ENCODE assay signal across 1 cellular context in the genomic region with DNA sequence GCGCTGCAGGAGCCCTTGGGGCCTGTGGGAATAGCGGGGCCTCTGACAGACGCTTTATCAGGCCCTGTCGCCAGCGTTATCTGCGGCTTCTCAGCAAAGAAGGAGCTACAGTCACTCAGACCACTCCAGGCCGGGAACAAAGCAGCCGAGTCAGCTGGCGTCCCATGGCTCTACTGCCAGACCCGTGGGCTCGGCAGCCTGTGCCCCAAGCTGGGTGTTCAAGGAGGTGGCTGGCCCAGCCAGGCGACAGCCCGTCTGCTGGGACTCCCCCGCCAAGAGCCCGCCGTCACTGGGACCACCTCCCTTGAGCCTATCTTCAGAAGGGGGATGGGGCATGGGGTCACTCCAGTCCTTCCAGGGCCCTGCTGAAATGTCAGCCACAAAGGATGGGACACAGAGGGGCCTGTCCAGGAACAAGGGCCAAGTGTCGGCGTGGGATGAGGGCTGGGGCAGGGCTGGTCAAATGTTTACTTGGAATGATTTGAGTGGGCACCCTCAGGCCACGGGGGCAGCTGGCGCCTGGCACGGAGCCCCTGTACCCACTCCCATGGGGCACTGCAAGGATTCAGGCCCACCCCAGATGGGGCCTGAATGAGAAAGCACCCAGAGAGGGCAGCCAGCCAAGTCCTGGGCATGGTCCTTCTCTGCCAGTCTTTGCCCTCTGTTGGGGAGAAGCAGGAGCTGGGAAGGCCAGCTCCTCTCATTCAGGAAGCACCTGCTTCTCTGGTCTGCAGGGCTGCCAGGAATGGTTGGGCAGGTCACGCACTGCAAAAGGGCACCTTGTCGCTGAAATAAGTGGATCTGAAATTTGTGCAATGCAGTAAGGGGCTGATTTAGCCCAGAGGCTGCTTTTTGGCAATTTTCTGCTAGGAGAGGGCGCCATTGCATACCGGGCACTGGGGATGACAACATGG.
TF ChIP-seq lines count a peak whose summit lies in the region.

No MANE protein-coding gene starts in this region.

TF ChIP-seq in K562, 482 proteins besides CTCF, POLR2A, EP300 and RAD21 (continued from another document and continues in another):
- TF ChIP-seq, protein P1, sequence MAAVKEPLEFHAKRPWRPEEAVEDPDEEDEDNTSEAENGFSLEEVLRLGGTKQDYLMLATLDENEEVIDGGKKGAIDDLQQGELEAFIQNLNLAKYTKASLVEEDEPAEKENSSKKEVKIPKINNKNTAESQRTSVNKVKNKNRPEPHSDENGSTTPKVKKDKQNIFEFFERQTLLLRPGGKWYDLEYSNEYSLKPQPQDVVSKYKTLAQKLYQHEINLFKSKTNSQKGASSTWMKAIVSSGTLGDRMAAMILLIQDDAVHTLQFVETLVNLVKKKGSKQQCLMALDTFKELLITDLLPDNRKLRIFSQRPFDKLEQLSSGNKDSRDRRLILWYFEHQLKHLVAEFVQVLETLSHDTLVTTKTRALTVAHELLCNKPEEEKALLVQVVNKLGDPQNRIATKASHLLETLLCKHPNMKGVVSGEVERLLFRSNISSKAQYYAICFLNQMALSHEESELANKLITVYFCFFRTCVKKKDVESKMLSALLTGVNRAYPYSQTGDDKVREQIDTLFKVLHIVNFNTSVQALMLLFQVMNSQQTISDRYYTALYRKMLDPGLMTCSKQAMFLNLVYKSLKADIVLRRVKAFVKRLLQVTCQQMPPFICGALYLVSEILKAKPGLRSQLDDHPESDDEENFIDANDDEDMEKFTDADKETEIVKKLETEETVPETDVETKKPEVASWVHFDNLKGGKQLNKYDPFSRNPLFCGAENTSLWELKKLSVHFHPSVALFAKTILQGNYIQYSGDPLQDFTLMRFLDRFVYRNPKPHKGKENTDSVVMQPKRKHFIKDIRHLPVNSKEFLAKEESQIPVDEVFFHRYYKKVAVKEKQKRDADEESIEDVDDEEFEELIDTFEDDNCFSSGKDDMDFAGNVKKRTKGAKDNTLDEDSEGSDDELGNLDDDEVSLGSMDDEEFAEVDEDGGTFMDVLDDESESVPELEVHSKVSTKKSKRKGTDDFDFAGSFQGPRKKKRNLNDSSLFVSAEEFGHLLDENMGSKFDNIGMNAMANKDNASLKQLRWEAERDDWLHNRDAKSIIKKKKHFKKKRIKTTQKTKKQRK (IDR thresholded peaks at IDR 0.05; ENCODE audit: borderline replicate concordance, low read depth, low read length), result no peak
- TF ChIP-seq RCOR1 (IDR thresholded peaks at IDR 0.05; ENCODE audit: borderline replicate concordance in 1 of 2, low read depth in 2 of 2, low read length in 2 of 2) (peak in 1 of 2 experiments; percentile 23; a peak in 1 of 4 replicates), TBL1XR1 (IDR thresholded peaks at IDR 0.05; ENCODE audit: low read length in 2 of 2) (no peak), TCF3 (CRISPR knock-in tag; IDR thresholded peaks at IDR 0.05) (peak; percentile 44; the same call in 1 of the 2 replicates), GTF2A2 (tag; IDR thresholded peaks at IDR 0.05) (no peak), CXXC5 (CRISPR knock-in tag; IDR thresholded peaks at IDR 0.05) (peak; percentile 57), NBN (IDR thresholded peaks at IDR 0.05; ENCODE audit: low read depth) (no peak), GABPA (tag; conservative IDR thresholded peaks at IDR 0.05; ENCODE audit: low read depth) (no peak), NFIC (IDR thresholded peaks at IDR 0.05) (no peak), DPF2 (IDR thresholded peaks at IDR 0.05) (peak; percentile 51; the same call in 1 of the 2 replicates), LARP7 (IDR thresholded peaks at IDR 0.05) (no peak), SLC30A9 (CRISPR knock-in tag; IDR thresholded peaks at IDR 0.05) (no peak), ZNF695 (CRISPR knock-in tag; IDR thresholded peaks at IDR 0.05) (no peak), GABPB1 (CRISPR knock-in tag; IDR thresholded peaks at IDR 0.05) (no peak), ZFX (CRISPR knock-in tag; IDR thresholded peaks at IDR 0.05) (peak; percentile 46), U2AF2 (optimal IDR thresholded peaks at IDR 0.05; ENCODE audit: low read depth, low read length) (no peak), E4F1 (CRISPR knock-in tag; IDR thresholded peaks at IDR 0.05; ENCODE audit: borderline replicate concordance) (no peak), PHF20 (IDR thresholded peaks at IDR 0.05; ENCODE audit: partially characterized antibody) (no peak), POLR2B (IDR thresholded peaks at IDR 0.05; ENCODE audit: low read depth, partially characterized antibody) (no peak), ETV6 (IDR thresholded peaks at IDR 0.05; ENCODE audit: borderline replicate concordance in 1 of 2, low read depth in 2 of 2, low read length in 1 of 2) (no peak), ETV6 (CRISPR knock-in tag; IDR thresholded peaks at IDR 0.05; ENCODE audit: borderline replicate concordance) (no peak), MEIS2 (IDR thresholded peaks at IDR 0.05; ENCODE audit: partially characterized antibody) (peak; percentile 70), ZNF282 (CRISPR knock-in tag; IDR thresholded peaks at IDR 0.05) (no peak), ZNF324 (CRISPR knock-in tag; IDR thresholded peaks at IDR 0.05) (no peak), ZNF583 (CRISPR knock-in tag; IDR thresholded peaks at IDR 0.05) (no peak), ATF1 (CRISPR knock-in tag; IDR thresholded peaks at IDR 0.05) (no peak), ATF1 (tag; IDR thresholded peaks at IDR 0.05) (peak; percentile 37), CBX1 (IDR thresholded peaks at IDR 0.05; ENCODE audit: low read depth) (no peak), RUNX1 (IDR thresholded peaks at IDR 0.05; ENCODE audit: low read depth) (no peak), SUPT5H (IDR thresholded peaks at IDR 0.05) (no peak), NR2C1 (IDR thresholded peaks at IDR 0.05) (no peak), NR2C1 (tag; IDR thresholded peaks at IDR 0.05) (0 out of 2 replicates have a peak, but pooled peaks have one; percentile 26), TGIF2 (CRISPR knock-in tag; IDR thresholded peaks at IDR 0.05) (no peak), ZNF592 (IDR thresholded peaks at IDR 0.05) (peak; percentile 55; the same call in 1 of the 2 replicates), ATF7 (IDR thresholded peaks at IDR 0.05) (no peak), ESRRA (IDR thresholded peaks at IDR 0.05; ENCODE audit: borderline replicate concordance, low read depth) (no peak), NFATC3 (IDR thresholded peaks at IDR 0.05) (no peak), TBP (optimal IDR thresholded peaks at IDR 0.05; ENCODE audit: low read depth, low read length) (peak; percentile 32), FOXA3 (CRISPR knock-in tag; conservative IDR thresholded peaks at IDR 0.05 in 1 of 2, IDR thresholded peaks at IDR 0.05 in 1 of 2) (no peak), SMAD2 (IDR thresholded peaks at IDR 0.05; ENCODE audit: low read depth, low read length) (no peak)
- TF ChIP-seq, protein P2, sequence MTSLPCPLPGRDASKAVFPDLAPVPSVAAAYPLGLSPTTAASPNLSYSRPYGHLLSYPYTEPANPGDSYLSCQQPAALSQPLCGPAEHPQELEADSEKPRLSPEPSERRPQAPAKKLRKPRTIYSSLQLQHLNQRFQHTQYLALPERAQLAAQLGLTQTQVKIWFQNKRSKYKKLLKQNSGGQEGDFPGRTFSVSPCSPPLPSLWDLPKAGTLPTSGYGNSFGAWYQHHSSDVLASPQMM (CRISPR knock-in tag; IDR thresholded peaks at IDR 0.05), result no peak
- TF ChIP-seq, protein P3, sequence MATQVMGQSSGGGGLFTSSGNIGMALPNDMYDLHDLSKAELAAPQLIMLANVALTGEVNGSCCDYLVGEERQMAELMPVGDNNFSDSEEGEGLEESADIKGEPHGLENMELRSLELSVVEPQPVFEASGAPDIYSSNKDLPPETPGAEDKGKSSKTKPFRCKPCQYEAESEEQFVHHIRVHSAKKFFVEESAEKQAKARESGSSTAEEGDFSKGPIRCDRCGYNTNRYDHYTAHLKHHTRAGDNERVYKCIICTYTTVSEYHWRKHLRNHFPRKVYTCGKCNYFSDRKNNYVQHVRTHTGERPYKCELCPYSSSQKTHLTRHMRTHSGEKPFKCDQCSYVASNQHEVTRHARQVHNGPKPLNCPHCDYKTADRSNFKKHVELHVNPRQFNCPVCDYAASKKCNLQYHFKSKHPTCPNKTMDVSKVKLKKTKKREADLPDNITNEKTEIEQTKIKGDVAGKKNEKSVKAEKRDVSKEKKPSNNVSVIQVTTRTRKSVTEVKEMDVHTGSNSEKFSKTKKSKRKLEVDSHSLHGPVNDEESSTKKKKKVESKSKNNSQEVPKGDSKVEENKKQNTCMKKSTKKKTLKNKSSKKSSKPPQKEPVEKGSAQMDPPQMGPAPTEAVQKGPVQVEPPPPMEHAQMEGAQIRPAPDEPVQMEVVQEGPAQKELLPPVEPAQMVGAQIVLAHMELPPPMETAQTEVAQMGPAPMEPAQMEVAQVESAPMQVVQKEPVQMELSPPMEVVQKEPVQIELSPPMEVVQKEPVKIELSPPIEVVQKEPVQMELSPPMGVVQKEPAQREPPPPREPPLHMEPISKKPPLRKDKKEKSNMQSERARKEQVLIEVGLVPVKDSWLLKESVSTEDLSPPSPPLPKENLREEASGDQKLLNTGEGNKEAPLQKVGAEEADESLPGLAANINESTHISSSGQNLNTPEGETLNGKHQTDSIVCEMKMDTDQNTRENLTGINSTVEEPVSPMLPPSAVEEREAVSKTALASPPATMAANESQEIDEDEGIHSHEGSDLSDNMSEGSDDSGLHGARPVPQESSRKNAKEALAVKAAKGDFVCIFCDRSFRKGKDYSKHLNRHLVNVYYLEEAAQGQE (CRISPR knock-in tag; IDR thresholded peaks at IDR 0.05; ENCODE audit: low read depth), result no peak
- TF ChIP-seq, protein P4, sequence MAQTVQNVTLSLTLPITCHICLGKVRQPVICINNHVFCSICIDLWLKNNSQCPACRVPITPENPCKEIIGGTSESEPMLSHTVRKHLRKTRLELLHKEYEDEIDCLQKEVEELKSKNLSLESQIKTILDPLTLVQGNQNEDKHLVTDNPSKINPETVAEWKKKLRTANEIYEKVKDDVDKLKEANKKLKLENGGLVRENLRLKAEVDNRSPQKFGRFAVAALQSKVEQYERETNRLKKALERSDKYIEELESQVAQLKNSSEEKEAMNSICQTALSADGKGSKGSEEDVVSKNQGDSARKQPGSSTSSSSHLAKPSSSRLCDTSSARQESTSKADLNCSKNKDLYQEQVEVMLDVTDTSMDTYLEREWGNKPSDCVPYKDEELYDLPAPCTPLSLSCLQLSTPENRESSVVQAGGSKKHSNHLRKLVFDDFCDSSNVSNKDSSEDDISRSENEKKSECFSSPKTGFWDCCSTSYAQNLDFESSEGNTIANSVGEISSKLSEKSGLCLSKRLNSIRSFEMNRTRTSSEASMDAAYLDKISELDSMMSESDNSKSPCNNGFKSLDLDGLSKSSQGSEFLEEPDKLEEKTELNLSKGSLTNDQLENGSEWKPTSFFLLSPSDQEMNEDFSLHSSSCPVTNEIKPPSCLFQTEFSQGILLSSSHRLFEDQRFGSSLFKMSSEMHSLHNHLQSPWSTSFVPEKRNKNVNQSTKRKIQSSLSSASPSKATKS (CRISPR knock-in tag; IDR thresholded peaks at IDR 0.05), result no peak
- TF ChIP-seq, protein P5, sequence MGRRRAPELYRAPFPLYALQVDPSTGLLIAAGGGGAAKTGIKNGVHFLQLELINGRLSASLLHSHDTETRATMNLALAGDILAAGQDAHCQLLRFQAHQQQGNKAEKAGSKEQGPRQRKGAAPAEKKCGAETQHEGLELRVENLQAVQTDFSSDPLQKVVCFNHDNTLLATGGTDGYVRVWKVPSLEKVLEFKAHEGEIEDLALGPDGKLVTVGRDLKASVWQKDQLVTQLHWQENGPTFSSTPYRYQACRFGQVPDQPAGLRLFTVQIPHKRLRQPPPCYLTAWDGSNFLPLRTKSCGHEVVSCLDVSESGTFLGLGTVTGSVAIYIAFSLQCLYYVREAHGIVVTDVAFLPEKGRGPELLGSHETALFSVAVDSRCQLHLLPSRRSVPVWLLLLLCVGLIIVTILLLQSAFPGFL (CRISPR knock-in tag; IDR thresholded peaks at IDR 0.05), result no peak
- TF ChIP-seq, protein P6, sequence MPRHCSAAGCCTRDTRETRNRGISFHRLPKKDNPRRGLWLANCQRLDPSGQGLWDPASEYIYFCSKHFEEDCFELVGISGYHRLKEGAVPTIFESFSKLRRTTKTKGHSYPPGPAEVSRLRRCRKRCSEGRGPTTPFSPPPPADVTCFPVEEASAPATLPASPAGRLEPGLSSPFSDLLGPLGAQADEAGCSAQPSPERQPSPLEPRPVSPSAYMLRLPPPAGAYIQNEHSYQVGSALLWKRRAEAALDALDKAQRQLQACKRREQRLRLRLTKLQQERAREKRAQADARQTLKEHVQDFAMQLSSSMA (CRISPR knock-in tag; IDR thresholded peaks at IDR 0.05), result no peak
